In the genomic region with DNA sequence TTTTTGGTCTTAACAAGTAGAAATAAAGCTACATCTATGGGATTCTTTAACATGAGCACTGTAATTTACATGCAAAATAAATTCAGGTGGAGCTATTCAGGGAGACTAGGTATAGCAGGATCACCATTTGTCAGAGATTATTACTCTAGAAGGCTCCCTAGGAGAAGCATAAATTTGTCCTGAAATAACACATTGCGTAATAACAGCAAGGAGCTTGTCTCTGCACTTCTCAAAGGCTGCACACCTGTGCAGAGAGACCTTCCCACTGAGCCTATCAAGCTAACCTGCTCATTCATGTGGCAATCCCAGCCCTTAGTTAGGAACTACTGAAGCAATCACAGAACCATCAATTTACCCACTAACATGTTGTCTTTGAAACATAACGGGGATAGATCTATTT, we compare ENCODE assay signal across 10 cellular contexts.
"Had no signal": no experiment of that assay in that cellular context is flagged by ENCODE, and none has a peak within 500 bp of the region (broad histone marks: within the 10 kb centered on the region; RNA-seq: fewer than 3 reads in every experiment).

No MANE protein-coding gene starts in this region.

- H3K9ac ChIP-seq: neural progenitor cell had no signal

- H3K4me2 ChIP-seq: neural progenitor cell had no signal

- H3K4me1 ChIP-seq: gastroesophageal sphincter, neural progenitor cell had no signal

- H3K36me3 ChIP-seq: gastroesophageal sphincter, neural progenitor cell had no signal

- H3K27me3 ChIP-seq: gastroesophageal sphincter, neural progenitor cell had no signal

- H3K9me3 ChIP-seq: gastroesophageal sphincter had no signal

- DNase-seq: activated naive CD4-positive, alpha-beta T cell; activated naive CD8-positive, alpha-beta T cell treated with anti-CD3 and anti-CD28 coated beads, Interleukin-2, amount 10 ng/mL, durations not matched to agents 7 days and 5 days; activated T-cell treated with anti-CD3 and anti-CD28 coated beads for 4 hours; dermis blood vessel endothelial cell; mammary epithelial cell; naive B cell; stimulated activated naive CD8-positive, alpha-beta T cell treated with anti-CD3 and anti-CD28 coated beads, Interleukin-15, amount 100 ng/mL, for 72 hours; T-helper 9 cell had no signal

- H2AFZ ChIP-seq: neural progenitor cell had no signal

- H3K27ac ChIP-seq: gastroesophageal sphincter, neural progenitor cell had no signal

- H3K4me3 ChIP-seq: gastroesophageal sphincter, neural progenitor cell had no signal
